Comparison of ENCODE assay signal across 25 cellular contexts in the genomic region with DNA sequence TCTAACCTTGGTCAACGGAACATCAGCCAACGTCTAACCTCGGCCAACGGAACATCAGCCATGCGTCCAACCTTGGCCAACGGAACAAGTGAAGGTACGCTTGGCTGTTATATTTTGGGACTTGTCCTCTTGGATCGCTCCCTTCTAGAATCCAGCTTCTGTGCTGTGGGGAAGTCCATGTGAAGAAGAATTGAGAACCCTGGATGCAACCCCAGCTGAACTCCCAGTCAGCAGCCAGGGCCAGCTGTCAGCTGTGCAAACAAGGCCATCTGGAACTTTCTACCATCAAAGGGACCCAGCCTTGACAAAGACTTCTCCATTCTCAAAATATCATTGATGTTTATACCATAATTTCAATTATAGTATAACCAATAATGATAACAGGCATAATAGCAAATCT. TPM values are rescaled to one million over a fixed set of nuclear protein-coding genes. Genes with fewer than 3 reads are reported as not detected.
A peak's percentile ranks its signal among the peaks of the same experiment; 100 is the strongest.
DNase-seq lines count a peak whose midpoint lies in the region; ATAC-seq and TF ChIP-seq lines count a peak whose summit lies in the region.
"Had no signal": no experiment of that assay in that cellular context is flagged by ENCODE, and none has a peak within 500 bp of the region (broad histone marks: within the 10 kb centered on the region; RNA-seq: fewer than 3 reads in every experiment).

No MANE protein-coding gene starts in this region.

- H2BK15ac ChIP-seq in IMR-90 (ENCODE audit: low read depth, low read length): no peak overlapping the region

- WGBS in IMR-90 (ENCODE audit: extremely low coverage in 2 of 2, insufficient read length in 1 of 2), 2 experiments: 74% methylated on average over 3 of the region's 8 CpGs; no CpG with 5 or more reads in 1 of the 2 experiments

- no peak overlapping the region for H3K56ac ChIP-seq in IMR-90 (ENCODE audit: extremely low read depth, insufficient read depth, low read length)

- peak; percentile 15 for DNase-seq in NCI-H2171 treated with DMSO at 0.1 percent for 48 hours (lab: John Stamatoyannopoulos, UW)
- DNase-seq in NCI-H2171 (lab: John Stamatoyannopoulos, UW): no peak
- DNase-seq in IMR-90: no peak
- DNase-seq in left ventricle myocardium inferior: peak; percentile 29
- no peak for DNase-seq in activated effector memory CD4-positive, alpha-beta T cell treated with Interleukin-2 at 50 U/mL for 16 hours
- DNase-seq: CD4-positive, alpha-beta T cell; COR-L47; DND-41; MM.1S; NCI-H1092; NCI-H1436 treated with DMSO at 0.1 percent for 48 hours; NCI-H1930; NCI-H226; NCI-H524 treated with DMSO at 0.1 percent for 48 hours; NCI-H82; NK-92 treated with Interleukin-12 subunit alpha and Interleukin-12 subunit beta, amount 100 ng/mL, for 24 hours; PC-9; SHP77 had no signal

- no peak overlapping the region for H3K9ac ChIP-seq in BLaER1
- H3K9ac ChIP-seq in IMR-90 (ENCODE audit: low read depth, low read length): no peak overlapping the region
- H3K9ac ChIP-seq: BLaER1 treated with 17β-estradiol and CSF1 and Interleukin-3, amounts not matched to agents 10 nM and 100 nM; KMS-11 had no signal

- CTCF ChIA-PET in IMR-90 (lab: Yijun Ruan, JAX): no interaction called here

- no TSS peak for BruUV-seq in IMR-90 (replicated peaks; lab: Mats Ljungman, UMichigan)

- H3K14ac ChIP-seq in IMR-90 (replicated peaks; ENCODE audit: low read depth, low read length): no peak overlapping the region

- no peak for TF ChIP-seq RAD21 in IMR-90 (IDR thresholded peaks at IDR 0.05; ENCODE audit: low read length)

- in situ Hi-C loops in IMR-90 (cut with MboI; ENCODE audit: low sequenced_read_pairs): no loop called here

- POLR2A ChIA-PET in IMR-90 (lab: Charles Lee; ENCODE audit: unreplicated experiment): no interaction called here

- no peaks in the 10 kb centered on the region for H3K36me3 ChIP-seq in BLaER1
- H3K36me3 ChIP-seq in IMR-90 (ENCODE audit: control insufficient read depth, insufficient read depth, low read length): no peaks in the 10 kb centered on the region
- H3K36me3 ChIP-seq in left ventricle myocardium inferior: no peaks in the 10 kb centered on the region
- H3K36me3 ChIP-seq: BLaER1 treated with 17β-estradiol and CSF1 and Interleukin-3, amounts not matched to agents 10 nM and 100 nM had no signal

- no peak for TF ChIP-seq CTCF in IMR-90 (conservative IDR thresholded peaks at IDR 0.05; ENCODE audit: low read depth, low read length)
- no peak for TF ChIP-seq CTCF in left ventricle myocardium inferior (IDR thresholded peaks at IDR 0.05; ENCODE audit: borderline replicate concordance)

- no peak overlapping the region for H4K5ac ChIP-seq in IMR-90 (ENCODE audit: low read depth, low read length)

- no peaks in the 10 kb centered on the region for H3K27me3 ChIP-seq in BLaER1
- H3K27me3 ChIP-seq in IMR-90 (ENCODE audit: control insufficient read depth, insufficient read depth, low read length): peaks cover 8% of the 10 kb centered on the region
- H3K27me3 ChIP-seq in left ventricle myocardium inferior (ENCODE audit: low read depth): no peaks in the 10 kb centered on the region
- H3K27me3 ChIP-seq: BLaER1 treated with 17β-estradiol and CSF1 and Interleukin-3, amounts not matched to agents 10 nM and 100 nM had no signal

- no peak overlapping the region for H3K4me3 ChIP-seq in BLaER1
- H3K4me3 ChIP-seq in IMR-90 (ENCODE audit: insufficient read depth, low read depth, low read length): no peak overlapping the region
- H3K4me3 ChIP-seq in left ventricle myocardium inferior: no peak overlapping the region
- H3K4me3 ChIP-seq: BLaER1 treated with 17β-estradiol and CSF1 and Interleukin-3, amounts not matched to agents 10 nM and 100 nM; PC-9 had no signal

- no peak overlapping the region for H4K91ac ChIP-seq in IMR-90 (ENCODE audit: insufficient read depth, low read depth, low read length)

- no peak overlapping the region for H3K23ac ChIP-seq in IMR-90 (ENCODE audit: low read depth, low read length)

- dilution Hi-C loops in IMR-90 (cut with HindIII; ENCODE audit: low sequenced_read_pairs, unreplicated experiment): no loop called here

- no peak overlapping the region for H2BK5ac ChIP-seq in IMR-90 (ENCODE audit: low read depth, low read length, poor library complexity, severe bottlenecking)

- no peaks in the 10 kb centered on the region for H3K9me1 ChIP-seq in IMR-90 (ENCODE audit: insufficient read depth, low read length)

- no peak overlapping the region for H3K27ac ChIP-seq in BLaER1
- H3K27ac ChIP-seq in IMR-90 (ENCODE audit: insufficient read depth, low read length): no peak overlapping the region
- H3K27ac ChIP-seq in left ventricle myocardium inferior (replicated peaks): no peak overlapping the region
- H3K27ac ChIP-seq: BLaER1 treated with 17β-estradiol and CSF1 and Interleukin-3, amounts not matched to agents 10 nM and 100 nM; KMS-11; PC-9 had no signal

- H2BK20ac ChIP-seq in IMR-90 (ENCODE audit: low read depth, low read length): no peak overlapping the region

- H2AK9ac ChIP-seq in IMR-90 (replicated peaks; ENCODE audit: low read depth, low read length, poor library complexity): no peak overlapping the region

- H3K4me2 ChIP-seq in BLaER1: peak overlapping the region; percentile 17
- H3K4me2 ChIP-seq in IMR-90 (ENCODE audit: low read depth, low read length): no peak overlapping the region
- H3K4me2 ChIP-seq: KMS-11, PC-9 had no signal

- H2BK120ac ChIP-seq in IMR-90 (ENCODE audit: low read depth, low read length): no peak overlapping the region

- no peaks in the 10 kb centered on the region for H3K9me3 ChIP-seq in BLaER1
- no peaks in the 10 kb centered on the region for H3K9me3 ChIP-seq in IMR-90 (ENCODE audit: control insufficient read depth, insufficient read depth, low read length)
- no peaks in the 10 kb centered on the region for H3K9me3 ChIP-seq in left ventricle myocardium inferior (replicated peaks)

- H2AFZ ChIP-seq in IMR-90 (replicated peaks; ENCODE audit: low read length, poor library complexity): peak overlapping the region; percentile 58
- H2AFZ ChIP-seq: PC-9 had no signal

- intact Hi-C loops in IMR-90 (cut with micrococcal nuclease): no loop called here
- intact Hi-C loops in left ventricle myocardium inferior (cut with micrococcal nuclease): no loop called here

- peaks cover 7% of the 10 kb centered on the region; the same call in 1 of the 2 replicates for H3K4me1 ChIP-seq in BLaER1
- H3K4me1 ChIP-seq in IMR-90 (ENCODE audit: control insufficient read depth, insufficient read depth, low read length): no peaks in the 10 kb centered on the region
- no peaks in the 10 kb centered on the region for H3K4me1 ChIP-seq in left ventricle myocardium inferior

- no peak overlapping the region for H3K4ac ChIP-seq in IMR-90 (ENCODE audit: low read depth, low read length)

- TF ChIP-seq POLR2A in IMR-90 (IDR thresholded peaks at IDR 0.05; ENCODE audit: low read depth, low read length): no peak

- no peak overlapping the region for H2AK5ac ChIP-seq in IMR-90 (ENCODE audit: low read depth, low read length)

- no peaks in the 10 kb centered on the region for H3K79me1 ChIP-seq in IMR-90 (ENCODE audit: low read depth in 1 of 2, low read length in 2 of 2)

- H4K20me1 ChIP-seq in BLaER1: no peaks in the 10 kb centered on the region
- no peaks in the 10 kb centered on the region for H4K20me1 ChIP-seq in IMR-90 (ENCODE audit: insufficient read depth, low read length)
- H4K20me1 ChIP-seq: BLaER1 treated with 17β-estradiol and CSF1 and Interleukin-3, amounts not matched to agents 10 nM and 100 nM had no signal

- no peak for ATAC-seq in IMR-90 (ENCODE audit: low read depth)
- no peak for ATAC-seq in GM18873 (IDR thresholded peaks at IDR 0.05; ENCODE audit: low FRiP score, unreplicated experiment)

- H4K8ac ChIP-seq in IMR-90 (ENCODE audit: low read depth in 2 of 2, low read length in 2 of 2): no peak overlapping the region

- no peak overlapping the region for H3K18ac ChIP-seq in IMR-90 (ENCODE audit: low read depth, low read length)

TF ChIP-seq in IMR-90, 13 proteins besides CTCF, POLR2A, EP300 and RAD21:
- TF ChIP-seq MAFK (IDR thresholded peaks at IDR 0.05; ENCODE audit: low read depth, low read length) (no peak), MXI1 (IDR thresholded peaks at IDR 0.05; ENCODE audit: borderline replicate concordance, low read depth, low read length) (no peak), MAZ (IDR thresholded peaks at IDR 0.05; ENCODE audit: borderline replicate concordance, low read depth, low read length) (no peak), RCOR1 (IDR thresholded peaks at IDR 0.05; ENCODE audit: insufficient replicate concordance, low read length) (no peak), RFX5 (IDR thresholded peaks at IDR 0.05; ENCODE audit: low read depth, low read length) (no peak), CHD1 (IDR thresholded peaks at IDR 0.05; ENCODE audit: low read depth, low read length) (no peak), CEBPB (IDR thresholded peaks at IDR 0.05; ENCODE audit: low read depth, low read length) (no peak), NFE2L2 (IDR thresholded peaks at IDR 0.05; ENCODE audit: low read depth, low read length) (no peak), BHLHE40 (IDR thresholded peaks at IDR 0.05; ENCODE audit: low read depth, low read length) (no peak), SMC3 (IDR thresholded peaks at IDR 0.05; ENCODE audit: low read depth, low read length) (no peak), FOS (IDR thresholded peaks at IDR 0.05; ENCODE audit: low read depth, low read length) (no peak)
- TF ChIP-seq, protein P1, sequence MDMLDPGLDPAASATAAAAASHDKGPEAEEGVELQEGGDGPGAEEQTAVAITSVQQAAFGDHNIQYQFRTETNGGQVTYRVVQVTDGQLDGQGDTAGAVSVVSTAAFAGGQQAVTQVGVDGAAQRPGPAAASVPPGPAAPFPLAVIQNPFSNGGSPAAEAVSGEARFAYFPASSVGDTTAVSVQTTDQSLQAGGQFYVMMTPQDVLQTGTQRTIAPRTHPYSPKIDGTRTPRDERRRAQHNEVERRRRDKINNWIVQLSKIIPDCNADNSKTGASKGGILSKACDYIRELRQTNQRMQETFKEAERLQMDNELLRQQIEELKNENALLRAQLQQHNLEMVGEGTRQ (IDR thresholded peaks at IDR 0.05; ENCODE audit: low read depth, low read length): no peak
- TF ChIP-seq, protein P2, sequence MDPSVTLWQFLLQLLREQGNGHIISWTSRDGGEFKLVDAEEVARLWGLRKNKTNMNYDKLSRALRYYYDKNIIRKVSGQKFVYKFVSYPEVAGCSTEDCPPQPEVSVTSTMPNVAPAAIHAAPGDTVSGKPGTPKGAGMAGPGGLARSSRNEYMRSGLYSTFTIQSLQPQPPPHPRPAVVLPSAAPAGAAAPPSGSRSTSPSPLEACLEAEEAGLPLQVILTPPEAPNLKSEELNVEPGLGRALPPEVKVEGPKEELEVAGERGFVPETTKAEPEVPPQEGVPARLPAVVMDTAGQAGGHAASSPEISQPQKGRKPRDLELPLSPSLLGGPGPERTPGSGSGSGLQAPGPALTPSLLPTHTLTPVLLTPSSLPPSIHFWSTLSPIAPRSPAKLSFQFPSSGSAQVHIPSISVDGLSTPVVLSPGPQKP (IDR thresholded peaks at IDR 0.05; ENCODE audit: borderline replicate concordance, low read depth, low read length): no peak

RNA-seq across cellular contexts. Expression of a gene that starts 43.3 kb away (rescaled TPM):
- total RNA-seq in IMR-90 (2012; rRNA removed) (under 0.01 TPM in 2 replicates), left ventricle myocardium inferior (1.7 TPM)
- 0.01 and 0.02 TPM in 2 replicates for polyA plus RNA-seq in IMR-90 (2012; rRNA removed)
- under 0.01 TPM in 1 of 2 replicates, not detected in the other for polyA plus RNA-seq in IMR-90 (2012; cell fraction: cytosol; rRNA removed)
- polyA plus RNA-seq in IMR-90 (2012; cell fraction: nucleus; rRNA removed; ENCODE audit: low replicate concordance): 0.01 and 0.03 TPM in 2 replicates
- total RNA-seq: CD4-positive, alpha-beta T cell; PC-9; SK-MEL-5; T-helper 1 cell treated with Interleukin-12 subunit alpha and Interleukin-12 subunit beta and Interleukin-4 antibody, amounts not matched to agents 30 ng/mL and 1 ng/mL, for 36 hours had no signal
- polyA plus RNA-seq: IgD-negative memory B cell had no signal

Comparison
In these comparisons a context has a peak if more than half of its experiments do, and no peak if none do; other contexts are left out.
1. DNase-seq: peak in NCI-H2171 treated with DMSO at 0.1 percent for 48 hours (single experiment) and left ventricle myocardium inferior (single experiment); none in NCI-H2171 (single experiment), IMR-90 (single experiment) and activated effector memory CD4-positive, alpha-beta T cell treated with Interleukin-2 at 50 U/mL for 16 hours (single experiment).